In the genomic region with DNA sequence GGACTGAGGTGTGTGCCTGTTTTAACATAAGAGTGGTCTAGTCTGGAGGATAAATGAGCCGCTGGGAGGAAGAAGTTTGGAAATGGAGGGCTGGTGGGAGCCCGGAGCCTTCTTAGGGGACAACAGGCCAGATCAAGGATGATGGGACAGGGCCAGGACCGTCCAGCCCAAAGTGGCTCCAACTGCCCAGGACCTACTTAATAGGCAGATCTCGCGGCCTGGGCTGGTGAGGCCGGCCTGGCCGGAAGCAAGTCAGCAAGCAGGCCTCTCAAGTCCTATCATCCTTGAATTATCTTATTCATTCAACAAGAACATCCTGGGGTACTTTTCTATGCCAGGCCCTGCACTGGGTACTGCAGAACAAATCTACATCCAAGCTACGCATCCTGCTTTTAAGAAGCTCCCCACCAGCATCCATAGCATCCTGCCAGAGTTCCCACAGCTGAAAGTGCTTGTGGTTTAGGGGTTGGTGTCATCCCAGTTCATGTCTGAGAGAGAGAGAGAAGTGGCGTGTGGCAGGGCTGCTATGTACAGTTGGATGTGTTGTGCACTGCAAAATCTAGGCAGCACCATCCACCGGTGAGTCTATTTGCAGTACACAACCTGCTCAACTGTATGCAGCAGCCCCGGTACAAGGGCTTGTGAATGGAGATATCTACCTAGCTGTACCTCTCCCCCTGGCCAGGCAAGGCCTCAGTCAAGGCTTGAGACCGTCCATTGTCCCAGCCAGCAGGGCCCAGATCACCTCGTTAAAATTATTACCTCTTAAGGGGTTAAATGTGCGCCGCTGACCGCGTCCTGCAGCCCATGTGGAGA, we compare ENCODE assay signal across 26 cellular contexts.
DNase-seq lines count a peak whose midpoint lies in the region; ATAC-seq, FAIRE-seq and TF ChIP-seq lines count a peak whose summit lies in the region.
"Had no signal": no experiment of that assay in that cellular context is flagged by ENCODE, and none has a peak within 500 bp of the region (broad histone marks: within the 10 kb centered on the region; RNA-seq: fewer than 3 reads in every experiment).

No MANE protein-coding gene starts in this region.

- ATAC-seq in IMR-90 (ENCODE audit: low read depth) = no peak
- ATAC-seq: activated CD8-positive, alpha-beta memory T cell treated with anti-CD3 and anti-CD28 coated beads, Interleukin-2, amount 10 ng/mL, durations not matched to agents 7 days and 5 days; activated T-cell treated with anti-CD3 and anti-CD28 coated beads, Interleukin-2, amount 50 U/mL, for 72 hours; T-helper 17 cell had no signal

- no peaks in the 10 kb centered on the region for H3K36me3 Mint-ChIP-seq in astrocyte (ENCODE audit: low read depth, unreplicated experiment)
- no peaks in the 10 kb centered on the region for H3K36me3 Mint-ChIP-seq in mesothelial cell of epicardium
- H3K36me3 Mint-ChIP-seq: activated CD8-positive, alpha-beta memory T cell treated with anti-CD3 and anti-CD28 coated beads, Interleukin-2, amount 10 ng/mL, durations not matched to agents 7 days and 5 days had no signal

- H3K27ac ChIP-seq in IMR-90 (ENCODE audit: insufficient read depth, low read length) = no peak overlapping the region
- H3K27ac ChIP-seq in astrocyte (ENCODE audit: low read depth, low read length) = no peak overlapping the region
- no peak overlapping the region for H3K27ac ChIP-seq in mesendoderm (ENCODE audit: low read depth, low read length)
- no peak overlapping the region for H3K27ac ChIP-seq in ascending aorta
- H3K27ac ChIP-seq: neutrophil, psoas muscle had no signal

- H2BK20ac ChIP-seq in IMR-90 (ENCODE audit: low read depth, low read length) = no peak overlapping the region

- TF ChIP-seq RAD21 in IMR-90 (IDR thresholded peaks at IDR 0.05; ENCODE audit: low read length) = no peak

- H3K4me1 ChIP-seq in IMR-90 (ENCODE audit: control insufficient read depth, insufficient read depth, low read length) (peaks cover 22% of the 10 kb centered on the region), astrocyte (ENCODE audit: insufficient read depth, low read length) (peaks cover 19% of the 10 kb centered on the region), mesendoderm (ENCODE audit: control insufficient read depth, low read depth, low read length) (no peaks in the 10 kb centered on the region), ascending aorta (no peaks in the 10 kb centered on the region)
- H3K4me1 ChIP-seq: breast epithelium, psoas muscle had no signal

- no peak overlapping the region for H3K18ac ChIP-seq in IMR-90 (ENCODE audit: low read depth, low read length)
- H3K18ac ChIP-seq in mesendoderm (ENCODE audit: low read length) = no peak overlapping the region

- H2AFZ ChIP-seq in IMR-90 (replicated peaks; ENCODE audit: low read length, poor library complexity) (no peak overlapping the region), astrocyte (ENCODE audit: low read depth, low read length) (no peak overlapping the region)

- H4K20me1 ChIP-seq in IMR-90 (ENCODE audit: insufficient read depth, low read length) (peaks cover 8% of the 10 kb centered on the region), astrocyte (ENCODE audit: insufficient read depth, low read length) (no peaks in the 10 kb centered on the region)

- H2BK120ac ChIP-seq in IMR-90 (ENCODE audit: low read depth, low read length) (no peak overlapping the region), mesendoderm (ENCODE audit: low read depth, low read length) (no peak overlapping the region)

- H2AK5ac ChIP-seq in IMR-90 (ENCODE audit: low read depth, low read length) (peak overlapping the region; percentile 49; the same call in 1 of the 2 replicates), mesendoderm (ENCODE audit: low read length) (no peak overlapping the region)

- no peak overlapping the region for H3K4me3 Mint-ChIP-seq in astrocyte (ENCODE audit: unreplicated experiment)
- no peak overlapping the region for H3K4me3 Mint-ChIP-seq in mesothelial cell of epicardium
- H3K4me3 Mint-ChIP-seq: activated CD8-positive, alpha-beta memory T cell treated with anti-CD3 and anti-CD28 coated beads, Interleukin-2, amount 10 ng/mL, durations not matched to agents 7 days and 5 days; activated naive CD4-positive, alpha-beta T cell treated with anti-CD3 and anti-CD28 coated beads for 36 hours; activated T-cell treated with anti-CD3 and anti-CD28 coated beads, Interleukin-2, amount 50 U/mL, for 72 hours; IgD-negative memory B cell; memory B cell; T-helper 17 cell had no signal

- H4K5ac ChIP-seq in IMR-90 (ENCODE audit: low read depth, low read length) (no peak overlapping the region), mesendoderm (ENCODE audit: low read length) (no peak overlapping the region)

- H3K9me1 ChIP-seq in IMR-90 (ENCODE audit: insufficient read depth, low read length) = peaks cover 13% of the 10 kb centered on the region

- CTCF ChIA-PET in IMR-90 (lab: Yijun Ruan, JAX) = no interaction called here

- in situ Hi-C loops in IMR-90 (cut with MboI; ENCODE audit: low sequenced_read_pairs) = no loop called here

- H3K9me3 ChIP-seq in IMR-90 (ENCODE audit: control insufficient read depth, insufficient read depth, low read length) (no peaks in the 10 kb centered on the region), astrocyte (ENCODE audit: insufficient read depth, low read depth, low read length) (no peaks in the 10 kb centered on the region), ascending aorta (no peaks in the 10 kb centered on the region)
- H3K9me3 ChIP-seq: breast epithelium, neutrophil, psoas muscle, SK-N-SH had no signal

- H3K27me3 ChIP-seq in IMR-90 (ENCODE audit: control insufficient read depth, insufficient read depth, low read length) (no peaks in the 10 kb centered on the region), astrocyte (ENCODE audit: insufficient read depth, low read length) (no peaks in the 10 kb centered on the region), mesendoderm (ENCODE audit: insufficient read depth, low read length, poor library complexity) (no peaks in the 10 kb centered on the region), ascending aorta (no peaks in the 10 kb centered on the region)
- H3K27me3 ChIP-seq: breast epithelium, neutrophil had no signal

- H3K56ac ChIP-seq in IMR-90 (ENCODE audit: extremely low read depth, insufficient read depth, low read length) (no peak overlapping the region), mesendoderm (ENCODE audit: low read length) (no peak overlapping the region)

- H3K27ac Mint-ChIP-seq in astrocyte (ENCODE audit: unreplicated experiment) = no peak overlapping the region
- peak overlapping the region; percentile 27 for H3K27ac Mint-ChIP-seq in mesothelial cell of epicardium
- H3K27ac Mint-ChIP-seq: activated CD8-positive, alpha-beta memory T cell treated with anti-CD3 and anti-CD28 coated beads, Interleukin-2, amount 10 ng/mL, durations not matched to agents 7 days and 5 days; activated naive CD4-positive, alpha-beta T cell treated with anti-CD3 and anti-CD28 coated beads for 36 hours; activated T-cell treated with anti-CD3 and anti-CD28 coated beads, Interleukin-2, amount 50 U/mL, for 72 hours; memory B cell; T-helper 17 cell had no signal

- H3K4me1 Mint-ChIP-seq in astrocyte (ENCODE audit: low read depth, unreplicated experiment) (peaks cover 19% of the 10 kb centered on the region), mesothelial cell of epicardium (peaks cover 85% of the 10 kb centered on the region)

- DNase-seq in AG10803 (ENCODE audit: low read depth) (peak; percentile 73), IMR-90 (peak; percentile 21), astrocyte (ENCODE audit: low read depth) (peak; percentile 26), mesothelial cell of epicardium (ENCODE audit: low spot score in 2 of 2, unreplicated experiment in 2 of 2) (no peak), SHP77 (lab: John Stamatoyannopoulos, UW) (no peak), mesendoderm (no peak), ascending aorta (ENCODE audit: low spot score in 2 of 2) (no peak)
- DNase-seq: activated CD4-positive, alpha-beta T cell treated with anti-CD3 and anti-CD28 coated beads for 48 hours; activated CD8-positive, alpha-beta memory T cell treated with anti-CD3 and anti-CD28 coated beads, Interleukin-2, amount 10 ng/mL, durations not matched to agents 7 days and 5 days; activated naive CD4-positive, alpha-beta T cell treated with anti-CD3 and anti-CD28 coated beads for 36 hours; activated T-cell treated with anti-CD3 and anti-CD28 coated beads, Interleukin-2, amount 50 U/mL, for 72 hours; CD8-positive, alpha-beta memory T cell; DMS153; GF-D8; NCI-H1436 treated with DMSO at 0.1 percent for 48 hours; NCI-H510A treated with DMSO at 0.1 percent for 48 hours; SK-N-SH; small intestine; stimulated activated CD4-positive, alpha-beta T cell treated with anti-CD3 and anti-CD28 coated beads, Interleukin-2, amount 100 ng/mL, for 24 hours; T-helper 17 cell had no signal

- BruUV-seq in IMR-90 (replicated peaks; lab: Mats Ljungman, UMichigan) = no TSS peak

- H3K79me2 ChIP-seq in astrocyte (ENCODE audit: insufficient read depth, low read length) = no peaks in the 10 kb centered on the region
- H3K79me2 ChIP-seq in mesendoderm (ENCODE audit: control insufficient read depth, insufficient read depth, low read length) = no peaks in the 10 kb centered on the region

- no peak overlapping the region for H2BK15ac ChIP-seq in IMR-90 (ENCODE audit: low read depth, low read length)
- H2BK15ac ChIP-seq in mesendoderm (replicated peaks; ENCODE audit: low read depth) = no peak overlapping the region

- peaks cover 21% of the 10 kb centered on the region for H3K27me3 Mint-ChIP-seq in astrocyte (ENCODE audit: low read depth, unreplicated experiment)
- H3K27me3 Mint-ChIP-seq in mesothelial cell of epicardium (ENCODE audit: low read depth) = no peaks in the 10 kb centered on the region
- H3K27me3 Mint-ChIP-seq: activated CD8-positive, alpha-beta memory T cell treated with anti-CD3 and anti-CD28 coated beads, Interleukin-2, amount 10 ng/mL, durations not matched to agents 7 days and 5 days had no signal

- no peak overlapping the region for H4K8ac ChIP-seq in IMR-90 (ENCODE audit: low read depth in 2 of 2, low read length in 2 of 2)
- H4K8ac ChIP-seq in mesendoderm (ENCODE audit: low read depth, low read length) = no peak overlapping the region

- POLR2A ChIA-PET in IMR-90 (lab: Charles Lee; ENCODE audit: unreplicated experiment) = no interaction called here

- H3K14ac ChIP-seq in IMR-90 (replicated peaks; ENCODE audit: low read depth, low read length) = no peak overlapping the region; the same call in 1 of the 2 replicates

- no peak for TF ChIP-seq POLR2A in IMR-90 (IDR thresholded peaks at IDR 0.05; ENCODE audit: low read depth, low read length)

- no peak overlapping the region for H2BK5ac ChIP-seq in IMR-90 (ENCODE audit: low read depth, low read length, poor library complexity, severe bottlenecking)
- H2BK5ac ChIP-seq in mesendoderm (ENCODE audit: low read length) = no peak overlapping the region

- H3K9ac ChIP-seq in IMR-90 (ENCODE audit: low read depth, low read length) (no peak overlapping the region), astrocyte (ENCODE audit: low read length) (peak overlapping the region; percentile 19), mesendoderm (ENCODE audit: low read length) (no peak overlapping the region)
- H3K9ac ChIP-seq: SK-N-SH had no signal

- WGBS in IMR-90 (ENCODE audit: extremely low coverage in 2 of 2, insufficient read length in 1 of 2), 2 experiments = 81% methylated on average over 5 of the region's 17 CpGs; no CpG with 5 or more reads in 1 of the 2 experiments
- WGBS in mesendoderm (ENCODE audit: extremely low coverage, insufficient coverage, low lambda C conversion rate) = no CpG with 5 or more reads among the region's 17 CpGs

- no peak overlapping the region for H2AK9ac ChIP-seq in IMR-90 (replicated peaks; ENCODE audit: low read depth, low read length, poor library complexity)

- H3K4me3 ChIP-seq in AG10803 (ENCODE audit: low read length) (no peak overlapping the region), IMR-90 (ENCODE audit: insufficient read depth, low read depth, low read length) (no peak overlapping the region), astrocyte (ENCODE audit: insufficient read depth, low read depth, low read length) (no peak overlapping the region), mesendoderm (ENCODE audit: low read length) (no peak overlapping the region), ascending aorta (no peak overlapping the region)
- H3K4me3 ChIP-seq: psoas muscle had no signal

- no peak overlapping the region for H3K4ac ChIP-seq in IMR-90 (ENCODE audit: low read depth, low read length)
- H3K4ac ChIP-seq in mesendoderm (ENCODE audit: low read depth, low read length) = no peak overlapping the region

- no peak for FAIRE-seq in astrocyte (lab: Jason Lieb, UNC)
- FAIRE-seq: endometrium, small intestine had no signal

- H3K79me1 ChIP-seq in IMR-90 (ENCODE audit: low read depth in 1 of 2, low read length in 2 of 2) = peaks cover 0 to 9% of the 10 kb centered on the region in 2 experiments; a peak in 2 of 4 replicates
- no peaks in the 10 kb centered on the region for H3K79me1 ChIP-seq in mesendoderm (ENCODE audit: low read length)

- H3K36me3 ChIP-seq in IMR-90 (ENCODE audit: control insufficient read depth, insufficient read depth, low read length) (peaks cover 59% of the 10 kb centered on the region; the same call in 1 of the 2 replicates), astrocyte (ENCODE audit: insufficient read depth, low read length) (no peaks in the 10 kb centered on the region), mesendoderm (ENCODE audit: control insufficient read depth, insufficient read depth, low read length) (no peaks in the 10 kb centered on the region), ascending aorta (peaks cover 4 to 20% of the 10 kb centered on the region in 2 donors)
- H3K36me3 ChIP-seq: breast epithelium, neutrophil had no signal

- H3K4me2 ChIP-seq in IMR-90 (ENCODE audit: low read depth, low read length) (no peak overlapping the region), astrocyte (ENCODE audit: low read length) (peak overlapping the region; percentile 22), mesendoderm (ENCODE audit: low read length) (no peak overlapping the region)
- H3K4me2 ChIP-seq: SK-N-SH had no signal

- TF ChIP-seq CTCF in AG10803 (conservative IDR thresholded peaks at IDR 0.05; ENCODE audit: low read length) (no peak), IMR-90 (conservative IDR thresholded peaks at IDR 0.05; ENCODE audit: low read depth, low read length) (no peak), astrocyte (IDR thresholded peaks at IDR 0.05; ENCODE audit: insufficient read depth, low read depth, low read length) (no peak), mesothelial cell of epicardium (IDR thresholded peaks at IDR 0.05; ENCODE audit: unreplicated experiment) (no peak), ascending aorta (IDR thresholded peaks at IDR 0.05) (no peak)

- no peak overlapping the region for H4K91ac ChIP-seq in IMR-90 (ENCODE audit: insufficient read depth, low read depth, low read length)

- no peak overlapping the region for H3K23ac ChIP-seq in IMR-90 (ENCODE audit: low read depth, low read length)
- no peak overlapping the region for H3K23ac ChIP-seq in mesendoderm (ENCODE audit: low read length)

- dilution Hi-C loops in IMR-90 (cut with HindIII; ENCODE audit: low sequenced_read_pairs, unreplicated experiment) = no loop called here

- H3K9me3 Mint-ChIP-seq in astrocyte (ENCODE audit: unreplicated experiment) (no peaks in the 10 kb centered on the region), mesothelial cell of epicardium (no peaks in the 10 kb centered on the region)

- intact Hi-C loops in IMR-90 (cut with micrococcal nuclease) (loop anchor here (1.0 to 10.0 kb wide), 2 partner anchors 36 to 260 kb away; no protein-coding TSS in a partner anchor), ascending aorta (cut with DNase I) (no loop called here)

Comparison
In these comparisons a context has a peak if more than half of its experiments do, and no peak if none do; other contexts are left out.
1. DNase-seq: peak in AG10803 (single experiment), IMR-90 (single experiment) and astrocyte (single experiment); none in mesothelial cell of epicardium (0 of 2), SHP77 (0 of 2), mesendoderm (single experiment) and ascending aorta (0 of 2).